In the genomic region with DNA sequence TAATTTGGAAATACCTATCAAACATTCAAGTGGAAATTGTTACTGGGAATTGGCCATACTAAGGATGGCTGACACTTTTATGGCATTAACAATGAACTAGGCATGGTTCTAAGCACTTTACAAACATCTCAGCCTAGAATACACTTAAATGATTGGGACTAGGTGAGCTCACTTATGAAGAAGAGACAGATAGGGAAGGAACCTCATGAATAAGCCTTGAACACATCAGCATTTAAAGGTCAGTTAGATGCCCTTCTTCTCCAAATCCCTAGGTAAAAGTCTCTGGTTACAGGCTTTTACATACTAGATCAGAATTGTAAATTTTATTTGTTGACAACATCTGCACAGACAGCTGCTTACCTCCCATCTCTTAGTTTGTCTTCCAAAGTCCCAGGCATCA, we compare ENCODE assay signal across 32 cellular contexts.
"Had no signal": no experiment of that assay in that cellular context is flagged by ENCODE, and none has a peak within 500 bp of the region (broad histone marks: within the 10 kb centered on the region; RNA-seq: fewer than 3 reads in every experiment).

No MANE protein-coding gene starts in this region.

- DNase-seq: Karpas-422, Kasumi-1, MG63, MM.1S, MV-4-11, NCI-H1048, NCI-H1092, NCI-H1092 treated with DMSO at 0.1 percent for 48 hours, NCI-H1105, NCI-H1105 treated with DMSO at 0.1 percent for 48 hours, NCI-H1417, NCI-H1417 treated with DMSO at 0.1 percent for 48 hours, NCI-H1436, NCI-H1436 treated with DMSO at 0.1 percent for 48 hours, NCI-H146, NCI-H1694, NCI-H1694 treated with DMSO at 0.1 percent for 48 hours, NCI-H187, NCI-H187 treated with DMSO at 0.1 percent for 48 hours, NCI-H1930, NCI-H2029, NCI-H2029 treated with DMSO at 0.1 percent for 48 hours, NCI-H2081, NCI-H2081 treated with DMSO at 0.1 percent for 48 hours, NCI-H2107, NCI-H2171, NCI-H2171 treated with DMSO at 0.1 percent for 48 hours, NCI-H2227 treated with DMSO at 0.1 percent for 48 hours, NCI-H226, NCI-H345, NCI-H446 treated with DMSO at 0.1 percent for 48 hours, NCI-H510A had no signal
